In genomic region chr12:110579239-110579888, GRCh38 we compare ENCODE assay signal across 1 cellular context.
TF ChIP-seq lines count a peak whose summit lies in the region.

No MANE protein-coding gene starts in this region.

TF ChIP-seq in SK-N-SH, 30 proteins besides CTCF, POLR2A, EP300 and RAD21 (continued from another document):
- TF ChIP-seq REST (IDR thresholded peaks at IDR 0.05; ENCODE audit: low read depth, low read length) (no peak), TCF12 (IDR thresholded peaks at IDR 0.05) (no peak), MXI1 (IDR thresholded peaks at IDR 0.05; ENCODE audit: low read depth, low read length) (no peak), GABPA (IDR thresholded peaks at IDR 0.05; ENCODE audit: low read depth) (no peak), NRF1 (IDR thresholded peaks at IDR 0.05; ENCODE audit: low read depth, low read length) (no peak), SMC3 (IDR thresholded peaks at IDR 0.05; ENCODE audit: low read depth, low read length) (no peak)
- TF ChIP-seq, protein P1, sequence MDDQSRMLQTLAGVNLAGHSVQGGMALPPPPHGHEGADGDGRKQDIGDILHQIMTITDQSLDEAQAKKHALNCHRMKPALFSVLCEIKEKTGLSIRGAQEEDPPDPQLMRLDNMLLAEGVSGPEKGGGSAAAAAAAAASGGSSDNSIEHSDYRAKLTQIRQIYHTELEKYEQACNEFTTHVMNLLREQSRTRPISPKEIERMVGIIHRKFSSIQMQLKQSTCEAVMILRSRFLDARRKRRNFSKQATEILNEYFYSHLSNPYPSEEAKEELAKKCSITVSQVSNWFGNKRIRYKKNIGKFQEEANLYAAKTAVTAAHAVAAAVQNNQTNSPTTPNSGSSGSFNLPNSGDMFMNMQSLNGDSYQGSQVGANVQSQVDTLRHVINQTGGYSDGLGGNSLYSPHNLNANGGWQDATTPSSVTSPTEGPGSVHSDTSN (IDR thresholded peaks at IDR 0.05), result no peak
